Comparison of ENCODE assay signal across 10 cellular contexts in the genomic region with DNA sequence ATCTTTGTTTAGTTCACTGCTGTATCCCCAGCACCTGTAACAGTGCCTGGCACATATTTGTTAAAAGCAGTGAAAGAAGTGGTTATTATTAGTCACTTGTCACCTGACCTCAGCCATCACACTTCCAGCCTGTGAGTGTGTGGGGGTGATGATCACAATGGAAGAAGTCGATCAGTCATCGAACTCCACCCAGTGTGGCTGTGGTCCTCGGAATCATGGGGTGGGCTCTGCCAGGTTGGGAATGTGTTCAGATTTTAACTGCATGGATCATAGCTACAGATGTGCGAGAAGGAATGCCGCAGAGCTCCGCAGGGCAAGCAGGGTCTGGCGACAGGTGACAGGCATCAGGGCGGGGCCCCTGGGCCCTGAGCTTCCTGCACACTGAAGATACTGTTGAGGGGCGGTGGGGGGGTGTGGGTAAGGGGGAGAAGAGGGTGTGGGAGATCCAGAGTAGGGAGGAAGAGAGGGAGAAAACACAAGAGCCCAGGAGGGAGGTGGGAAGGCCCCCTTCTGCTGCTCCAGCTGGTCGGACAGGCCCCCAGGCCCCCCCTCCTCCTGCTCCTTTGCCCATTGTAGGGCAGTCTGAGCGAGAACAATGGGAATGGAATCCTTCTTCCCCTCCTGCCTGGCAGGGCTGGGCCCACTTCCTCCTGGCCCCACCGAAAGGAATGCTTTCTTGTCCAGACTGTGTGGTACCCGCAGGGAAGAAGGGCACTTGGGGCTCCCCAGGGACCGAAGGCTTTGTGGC.
DNase-seq lines count a peak whose midpoint lies in the region; ATAC-seq, FAIRE-seq and TF ChIP-seq lines count a peak whose summit lies in the region.
"Had no signal": no experiment of that assay in that cellular context is flagged by ENCODE, and none has a peak within 500 bp of the region (broad histone marks: within the 10 kb centered on the region; RNA-seq: fewer than 3 reads in every experiment).

No MANE protein-coding gene starts in this region.

- TF ChIP-seq RAD21 in IMR-90 (IDR thresholded peaks at IDR 0.05; ENCODE audit: low read length) (no peak), K562 (CRISPR knock-in tag; conservative IDR thresholded peaks at IDR 0.05 in 1 of 2, IDR thresholded peaks at IDR 0.05 in 1 of 2) (no peak)

- CTCF ChIA-PET in IMR-90 (lab: Yijun Ruan, JAX) (interaction anchor here (1.2 kb wide), 1 partner anchor 16 kb away, joined by 3 read pairs; no protein-coding TSS in a partner anchor), K562 (lab: Yijun Ruan, JAX; ENCODE audit: low intra/inter-chr PET ratio) (no interaction called here)

- H3K23ac ChIP-seq in IMR-90 (ENCODE audit: low read depth, low read length), result no peak overlapping the region

- no peaks in the 10 kb centered on the region for H3K79me2 ChIP-seq in K562 (ENCODE audit: control insufficient read depth, insufficient read depth, low read length)

- H3K4me2 ChIP-seq in BLaER1 treated with 17β-estradiol and CSF1 and Interleukin-3, amounts not matched to agents 10 nM and 100 nM, result peak overlapping the region; percentile 48 to 90 (median 77)
- no peak overlapping the region for H3K4me2 ChIP-seq in IMR-90 (ENCODE audit: low read depth, low read length)
- H3K4me2 ChIP-seq in K562 (ENCODE audit: insufficient read depth, low read length), result no peak overlapping the region

- H3K9me3 Mint-ChIP-seq in natural killer cell, result no peaks in the 10 kb centered on the region

- no peak overlapping the region for H2AK9ac ChIP-seq in IMR-90 (replicated peaks; ENCODE audit: low read depth, low read length, poor library complexity)

- peak overlapping the region in 1 of 2 donors; percentile 60 for H3K27ac Mint-ChIP-seq in natural killer cell
- H3K27ac Mint-ChIP-seq: dendritic cell treated with granulocyte-macrophage colony-stimulating factor and Interleukin-4, amounts not matched to agents 40 ng/mL and 50 ng/mL, for 4 days had no signal

- H4K8ac ChIP-seq in IMR-90 (ENCODE audit: low read depth in 2 of 2, low read length in 2 of 2), result no peak overlapping the region

- no peaks in the 10 kb centered on the region for H3K79me1 ChIP-seq in IMR-90 (ENCODE audit: low read depth in 1 of 2, low read length in 2 of 2)

- ATAC-seq in IMR-90 (ENCODE audit: low read depth) (no peak), K562 (no peak; the same call in 2 of the 3 replicates), natural killer cell (peak in 2 of 3 donors; percentile 60 to 72), GM18858 (IDR thresholded peaks at IDR 0.05; ENCODE audit: unreplicated experiment) (no peak), GM18502 (IDR thresholded peaks at IDR 0.05; ENCODE audit: poor library complexity, unreplicated experiment) (no peak), HG03196 (IDR thresholded peaks at IDR 0.05; ENCODE audit: unreplicated experiment) (no peak)

- H4K91ac ChIP-seq in IMR-90 (ENCODE audit: insufficient read depth, low read depth, low read length), result no peak overlapping the region

- H2AFZ ChIP-seq in IMR-90 (replicated peaks; ENCODE audit: low read length, poor library complexity) (no peak overlapping the region), K562 (ENCODE audit: low read depth, low read length) (no peak overlapping the region)

- H3K36me3 Mint-ChIP-seq in natural killer cell, result no peaks in the 10 kb centered on the region

- peaks cover 0 to 31% (median 13%) of the 10 kb centered on the region in 11 experiments; a peak in 15 of 22 replicates for H3K9me3 ChIP-seq in BLaER1 treated with 17β-estradiol and CSF1 and Interleukin-3, amounts not matched to agents 10 nM and 100 nM (replicated peaks in 1 of 11)
- H3K9me3 ChIP-seq in IMR-90 (ENCODE audit: control insufficient read depth, insufficient read depth, low read length) (no peaks in the 10 kb centered on the region), K562 (replicated peaks; ENCODE audit: control insufficient read depth, insufficient read depth, low read depth, low read length) (no peaks in the 10 kb centered on the region), colonic mucosa (no peaks in the 10 kb centered on the region)
- H3K9me3 ChIP-seq: thoracic aorta had no signal

- no peaks in the 10 kb centered on the region for H4K20me1 ChIP-seq in BLaER1 treated with 17β-estradiol and CSF1 and Interleukin-3, amounts not matched to agents 10 nM and 100 nM
- no peaks in the 10 kb centered on the region for H4K20me1 ChIP-seq in IMR-90 (ENCODE audit: insufficient read depth, low read length)
- no peaks in the 10 kb centered on the region for H4K20me1 ChIP-seq in K562 (replicated peaks; ENCODE audit: control insufficient read depth, insufficient read depth, low read length)

- H3K18ac ChIP-seq in IMR-90 (ENCODE audit: low read depth, low read length), result no peak overlapping the region

- peak overlapping the region; percentile 9; the same call in 1 of the 2 replicates for H3K14ac ChIP-seq in IMR-90 (replicated peaks; ENCODE audit: low read depth, low read length)

- intact Hi-C loops in IMR-90 (cut with micrococcal nuclease), result no loop called here
- intact Hi-C loops in K562 (cut with micrococcal nuclease), result no loop called here
- intact Hi-C loops in natural killer cell (cut with micrococcal nuclease), result no loop called here
- intact Hi-C loops in colonic mucosa (cut with DNase I), result no loop called here

- no peaks in the 10 kb centered on the region for H3K36me3 ChIP-seq in BLaER1 treated with 17β-estradiol and CSF1 and Interleukin-3, amounts not matched to agents 10 nM and 100 nM
- H3K36me3 ChIP-seq in IMR-90 (ENCODE audit: control insufficient read depth, insufficient read depth, low read length), result no peaks in the 10 kb centered on the region
- no peaks in the 10 kb centered on the region for H3K36me3 ChIP-seq in K562 (ENCODE audit: control insufficient read depth, insufficient read depth, low read length)
- H3K36me3 ChIP-seq in colonic mucosa, result no peaks in the 10 kb centered on the region
- H3K36me3 ChIP-seq: thoracic aorta had no signal

- 82% methylated on average over 5 of the region's 14 CpGs; no CpG with 5 or more reads in 1 of the 2 experiments for WGBS in IMR-90 (ENCODE audit: extremely low coverage in 2 of 2, insufficient read length in 1 of 2), 2 experiments
- WGBS in K562 (ENCODE audit: insufficient coverage, low coverage, missing lambda C conversion rate), result 10% methylated on average over 13 of the region's 14 CpGs

- peaks cover 9 to 32% of the 10 kb centered on the region in 2 donors for H3K27me3 Mint-ChIP-seq in natural killer cell (ENCODE audit: low read depth in 2 of 2)

- H3K27me3 ChIP-seq in BLaER1 treated with 17β-estradiol and CSF1 and Interleukin-3, amounts not matched to agents 10 nM and 100 nM, result 0 out of 22 replicates have a peak, but pooled peaks cover 0 to 5% (median 0%) of the 10 kb centered on the region in 11 experiments
- no peaks in the 10 kb centered on the region for H3K27me3 ChIP-seq in IMR-90 (ENCODE audit: control insufficient read depth, insufficient read depth, low read length)
- H3K27me3 ChIP-seq in K562 (ENCODE audit: control insufficient read depth in 2 of 2, insufficient read depth in 2 of 2, low read length in 2 of 2), result peaks cover 8 to 23% of the 10 kb centered on the region in 2 experiments; a peak in 4 of 5 replicates
- H3K27me3 ChIP-seq in colonic mucosa, result no peaks in the 10 kb centered on the region

- peaks cover 7 to 15% of the 10 kb centered on the region in 2 donors for H3K4me1 Mint-ChIP-seq in natural killer cell

- peak overlapping the region in 1 of 11 experiments; percentile 17; a peak in 1 of 22 replicates for H3K9ac ChIP-seq in BLaER1 treated with 17β-estradiol and CSF1 and Interleukin-3, amounts not matched to agents 10 nM and 100 nM
- H3K9ac ChIP-seq in IMR-90 (ENCODE audit: low read depth, low read length), result no peak overlapping the region
- H3K9ac ChIP-seq in K562 (ENCODE audit: insufficient read depth in 1 of 2, low read depth in 2 of 2, low read length in 2 of 2), result no peak overlapping the region
- H3K9ac ChIP-seq in colonic mucosa (ENCODE audit: low read depth in 2 of 2, low read length in 2 of 2), result no peak overlapping the region

- peaks cover 19 to 25% (median 22%) of the 10 kb centered on the region in 10 experiments for H3K4me1 ChIP-seq in BLaER1 treated with 17β-estradiol and CSF1 and Interleukin-3, amounts not matched to agents 10 nM and 100 nM
- H3K4me1 ChIP-seq in IMR-90 (ENCODE audit: control insufficient read depth, insufficient read depth, low read length), result no peaks in the 10 kb centered on the region
- H3K4me1 ChIP-seq in K562 (replicated peaks in 1 of 2; ENCODE audit: control insufficient read depth in 2 of 2, insufficient read depth in 2 of 2, low read length in 2 of 2), result peaks cover 0 to 6% of the 10 kb centered on the region in 2 experiments; a peak in 1 of 5 replicates
- H3K4me1 ChIP-seq in colonic mucosa, result no peaks in the 10 kb centered on the region

- peak overlapping the region; percentile 29; the same call in 1 of the 2 replicates for H2AK5ac ChIP-seq in IMR-90 (ENCODE audit: low read depth, low read length)

- in situ Hi-C loops in IMR-90 (cut with MboI; ENCODE audit: low sequenced_read_pairs) (no loop called here), K562 (cut with MboI) (no loop called here)

- H2BK5ac ChIP-seq in IMR-90 (ENCODE audit: low read depth, low read length, poor library complexity, severe bottlenecking), result no peak overlapping the region

- no peak overlapping the region for H3K4ac ChIP-seq in IMR-90 (ENCODE audit: low read depth, low read length)

- no peak for FAIRE-seq in K562 (lab: Jason Lieb, UNC)

- H3K4me3 Mint-ChIP-seq in natural killer cell, result no peak overlapping the region
- H3K4me3 Mint-ChIP-seq: dendritic cell treated with granulocyte-macrophage colony-stimulating factor and Interleukin-4, amounts not matched to agents 40 ng/mL and 50 ng/mL, for 4 days had no signal

- H3K9me1 ChIP-seq in IMR-90 (ENCODE audit: insufficient read depth, low read length), result no peaks in the 10 kb centered on the region
- H3K9me1 ChIP-seq in K562 (ENCODE audit: control insufficient read depth, insufficient read depth, low read length), result no peaks in the 10 kb centered on the region

- TF ChIP-seq POLR2A in IMR-90 (IDR thresholded peaks at IDR 0.05; ENCODE audit: low read depth, low read length) (no peak), K562 (conservative IDR thresholded peaks at IDR 0.05) (no peak)

- dilution Hi-C loops in IMR-90 (cut with HindIII; ENCODE audit: low sequenced_read_pairs, unreplicated experiment), result no loop called here

- no peak overlapping the region for H4K5ac ChIP-seq in IMR-90 (ENCODE audit: low read depth, low read length)

- TF ChIP-seq EP300 in K562 (IDR thresholded peaks at IDR 0.05; ENCODE audit: low read length), result no peak

- no peak for TF ChIP-seq CTCF in IMR-90 (conservative IDR thresholded peaks at IDR 0.05; ENCODE audit: low read depth, low read length)
- TF ChIP-seq CTCF in K562 (IDR thresholded peaks at IDR 0.05 in 2 of 3, conservative IDR thresholded peaks at IDR 0.05 in 1 of 3; ENCODE audit: insufficient read depth in 2 of 3, low read depth in 1 of 3, low read length in 3 of 3), result no peak
- TF ChIP-seq CTCF in natural killer cell (IDR thresholded peaks at IDR 0.05), result no peak
- no peak for TF ChIP-seq CTCF in colonic mucosa (IDR thresholded peaks at IDR 0.05)

- BruUV-seq in IMR-90 (replicated peaks; lab: Mats Ljungman, UMichigan) (no TSS peak), K562 (replicated peaks; lab: Mats Ljungman, UMichigan) (no TSS peak)

- H2BK120ac ChIP-seq in IMR-90 (ENCODE audit: low read depth, low read length), result no peak overlapping the region

- POLR2A ChIA-PET in IMR-90 (lab: Charles Lee; ENCODE audit: unreplicated experiment) (no interaction called here), K562 (lab: Yijun Ruan, JAX) (interaction anchor here (0.6 to 1.0 kb wide), 5 partner anchors 9 to 1015 kb away, joined by 3 to 4 read pairs (median 3); no protein-coding TSS in a partner anchor)

- no peak overlapping the region for H3K56ac ChIP-seq in IMR-90 (ENCODE audit: extremely low read depth, insufficient read depth, low read length)

- no peak overlapping the region for H2BK20ac ChIP-seq in IMR-90 (ENCODE audit: low read depth, low read length)

- DNase-seq in IMR-90, result no peak
- DNase-seq in K562 (ENCODE audit: extremely low read depth in 1 of 4, low spot score in 3 of 4), result no peak
- no peak for DNase-seq in natural killer cell
- DNase-seq in colonic mucosa, result no peak

- no peak overlapping the region for H3K4me3 ChIP-seq in BLaER1 treated with 17β-estradiol and CSF1 and Interleukin-3, amounts not matched to agents 10 nM and 100 nM
- no peak overlapping the region for H3K4me3 ChIP-seq in IMR-90 (ENCODE audit: insufficient read depth, low read depth, low read length)
- no peak overlapping the region for H3K4me3 ChIP-seq in K562
- H3K4me3 ChIP-seq in colonic mucosa, result no peak overlapping the region
- H3K4me3 ChIP-seq: thoracic aorta had no signal

- no peak overlapping the region for H2BK15ac ChIP-seq in IMR-90 (ENCODE audit: low read depth, low read length)

- H3K27ac ChIP-seq in BLaER1 treated with 17β-estradiol and CSF1 and Interleukin-3, amounts not matched to agents 10 nM and 100 nM, result peak overlapping the region in 1 of 11 experiments; percentile 35; a peak in 1 of 22 replicates
- no peak overlapping the region for H3K27ac ChIP-seq in IMR-90 (ENCODE audit: insufficient read depth, low read length)
- H3K27ac ChIP-seq in K562 (ENCODE audit: extremely low read depth, low read depth, low read length), result no peak overlapping the region
- H3K27ac ChIP-seq in colonic mucosa, result no peak overlapping the region
- H3K27ac ChIP-seq: thoracic aorta had no signal

Comparison
In these comparisons a context has a peak if more than half of its experiments do, and no peak if none do; other contexts are left out.
1. H3K4me2 ChIP-seq: peak in BLaER1 treated with 17β-estradiol and CSF1 and Interleukin-3, amounts not matched to agents 10 nM and 100 nM (11 of 11); none in IMR-90 (single experiment) and K562 (single experiment).
2. ATAC-seq: peak in natural killer cell (2 of 3); none in IMR-90 (single experiment), K562 (single experiment), GM18858 (single experiment), GM18502 (single experiment) and HG03196 (single experiment).